ENCODE assay signal across 2 cellular contexts in genomic region chr4:131470360-131470759, GRCh38.
A peak's percentile ranks its signal among the peaks of the same experiment; 100 is the strongest.
TF ChIP-seq lines count a peak whose summit lies in the region.

No MANE protein-coding gene starts in this region.

TF ChIP-seq in IMR-90, 13 proteins besides CTCF, POLR2A, EP300 and RAD21:
- TF ChIP-seq NFE2L2 (IDR thresholded peaks at IDR 0.05; ENCODE audit: low read depth, low read length) (peak; percentile 76), MXI1 (IDR thresholded peaks at IDR 0.05; ENCODE audit: borderline replicate concordance, low read depth, low read length) (no peak), MAFK (IDR thresholded peaks at IDR 0.05; ENCODE audit: low read depth, low read length) (peak; percentile 98), SMC3 (IDR thresholded peaks at IDR 0.05; ENCODE audit: low read depth, low read length) (no peak), FOS (IDR thresholded peaks at IDR 0.05; ENCODE audit: low read depth, low read length) (no peak), RCOR1 (IDR thresholded peaks at IDR 0.05; ENCODE audit: insufficient replicate concordance, low read length) (no peak), CEBPB (IDR thresholded peaks at IDR 0.05; ENCODE audit: low read depth, low read length) (no peak), CHD1 (IDR thresholded peaks at IDR 0.05; ENCODE audit: low read depth, low read length) (no peak)

TF ChIP-seq in K562, 482 proteins besides CTCF, POLR2A, EP300 and RAD21:
- TF ChIP-seq XRCC4 (IDR thresholded peaks at IDR 0.05; ENCODE audit: extremely low read depth, insufficient read depth, insufficient read length) (no peak), HSF4 (CRISPR knock-in tag; IDR thresholded peaks at IDR 0.05; ENCODE audit: borderline replicate concordance) (no peak), ZNF316 (IDR thresholded peaks at IDR 0.05) (peak; percentile 85), NR2C2 (CRISPR knock-in tag; IDR thresholded peaks at IDR 0.05) (no peak), NR2C2 (tag; IDR thresholded peaks at IDR 0.05) (no peak), BRD9 (IDR thresholded peaks at IDR 0.05; ENCODE audit: low read depth, partially characterized antibody) (no peak), C11orf30 (IDR thresholded peaks at IDR 0.05; ENCODE audit: low read depth) (peak; percentile 62; the same call in 1 of the 2 replicates), MAFG (tag; conservative IDR thresholded peaks at IDR 0.05) (peak; percentile 85), MAFK (IDR thresholded peaks at IDR 0.05; ENCODE audit: low read length) (peak; percentile 92), SIN3B (IDR thresholded peaks at IDR 0.05; ENCODE audit: low read depth) (no peak), CHD7 (IDR thresholded peaks at IDR 0.05; ENCODE audit: low read depth, low read length) (no peak), TFAM (CRISPR knock-in tag; conservative IDR thresholded peaks at IDR 0.05) (no peak), CREB3 (tag; conservative IDR thresholded peaks at IDR 0.05; ENCODE audit: low read depth) (no peak), MAFF (IDR thresholded peaks at IDR 0.05; ENCODE audit: low read length) (peak; percentile 90)
